27 cellular contexts compared by ENCODE assay signal in the genomic region with DNA sequence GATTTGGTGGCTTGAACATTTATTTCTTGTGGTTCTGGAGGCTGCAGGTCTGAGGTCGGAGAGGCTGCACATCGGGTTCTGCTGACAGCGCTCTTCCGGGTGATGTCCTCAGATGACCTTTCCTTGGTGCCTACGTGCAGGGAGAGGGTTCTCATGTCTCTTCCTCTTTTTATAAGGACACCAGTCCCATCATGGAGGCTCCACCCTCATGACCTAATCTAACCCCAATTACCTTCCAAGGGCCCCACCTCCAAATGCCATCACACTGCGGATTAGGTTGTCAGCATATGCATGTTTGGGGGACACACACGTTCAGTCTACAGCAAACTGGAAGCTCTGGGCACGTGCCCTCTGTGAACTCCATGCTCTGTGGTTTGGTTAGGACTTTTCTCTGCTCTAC.
DNase-seq lines count a peak whose midpoint lies in the region; ATAC-seq and TF ChIP-seq lines count a peak whose summit lies in the region.
"Had no signal": no experiment of that assay in that cellular context is flagged by ENCODE, and none has a peak within 500 bp of the region (broad histone marks: within the 10 kb centered on the region; RNA-seq: fewer than 3 reads in every experiment).

No MANE protein-coding gene starts in this region.

- H3K27ac Mint-ChIP-seq in CD14-positive monocyte: peak overlapping the region in 4 of 7 donors; percentile 32 to 80 (median 38)
- H3K27ac Mint-ChIP-seq in effector memory CD8-positive, alpha-beta T cell: no peak overlapping the region
- H3K27ac Mint-ChIP-seq: activated CD4-positive, alpha-beta T cell treated with anti-CD3 and anti-CD28 coated beads for 36 hours; activated CD8-positive, alpha-beta memory T cell treated with anti-CD3 and anti-CD28 coated beads, Interleukin-2, amount 10 ng/mL, durations not matched to agents 7 days and 5 days; activated naive CD4-positive, alpha-beta T cell treated with anti-CD3 and anti-CD28 coated beads for 36 hours; endodermal cell; stimulated activated naive B cell treated with anti-CD40 and anti-IgM and Interleukin-4, amounts not matched to agents 10 μg/mL and 1 μg/mL and 100 μg/mL, for 72 hours; T-cell had no signal

- DNase-seq in CD14-positive monocyte (ENCODE audit: low spot score): peak; percentile 52
- DNase-seq in HL-60 (ENCODE audit: low read depth in 1 of 2, low spot score in 1 of 2): peak; percentile 75 to 89
- peak; percentile 69 for DNase-seq in NOMO-1 treated with dmso at 0.1 percent for 144 hours (lab: John Stamatoyannopoulos, UW; ENCODE audit: unreplicated experiment)
- no peak for DNase-seq in effector memory CD8-positive, alpha-beta T cell
- DNase-seq in colonic mucosa: no peak
- DNase-seq in D341Med (ENCODE audit: low spot score): no peak
- DNase-seq: activated CD4-positive, alpha-beta T cell treated with anti-CD3 and anti-CD28 coated beads for 36 hours; activated CD8-positive, alpha-beta memory T cell treated with anti-CD3 and anti-CD28 coated beads, Interleukin-2, amount 10 ng/mL, durations not matched to agents 7 days and 5 days; activated naive CD4-positive, alpha-beta T cell treated with anti-CD3 and anti-CD28 coated beads for 36 hours; CD4-positive, alpha-beta memory T cell; cortex of kidney; DMS153; endodermal cell; foreskin melanocyte; hippocampal formation; NCI-H1092; NCI-H187 treated with DMSO at 0.1 percent for 48 hours; NCI-H526 treated with DMSO at 0.1 percent for 48 hours; nephron progenitor cell; pancreas; SHP77 treated with DMSO at 0.1 percent for 48 hours; stimulated activated CD4-positive, alpha-beta T cell treated with anti-CD3 and anti-CD28 coated beads, Interleukin-4, amount 100 ng/mL, for 24 hours; stimulated activated naive B cell treated with anti-CD40 and anti-IgM and Interleukin-4, amounts not matched to agents 10 μg/mL and 1 μg/mL and 100 μg/mL, for 72 hours had no signal

- no peak overlapping the region for H3K4me3 Mint-ChIP-seq in CD14-positive monocyte
- no peak overlapping the region for H3K4me3 Mint-ChIP-seq in effector memory CD8-positive, alpha-beta T cell
- H3K4me3 Mint-ChIP-seq: activated CD4-positive, alpha-beta T cell treated with anti-CD3 and anti-CD28 coated beads for 36 hours; activated CD8-positive, alpha-beta memory T cell treated with anti-CD3 and anti-CD28 coated beads, Interleukin-2, amount 10 ng/mL, durations not matched to agents 7 days and 5 days; activated naive CD4-positive, alpha-beta T cell treated with anti-CD3 and anti-CD28 coated beads for 36 hours; CD4-positive, alpha-beta memory T cell; endodermal cell; nephron progenitor cell; stimulated activated naive B cell treated with anti-CD40 and anti-IgM and Interleukin-4, amounts not matched to agents 10 μg/mL and 1 μg/mL and 100 μg/mL, for 72 hours; T-cell had no signal

- no peaks in the 10 kb centered on the region for H3K9me3 ChIP-seq in colonic mucosa
- H3K9me3 ChIP-seq: esophagus muscularis mucosa, pancreas, thoracic aorta had no signal

- intact Hi-C loops in CD14-positive monocyte (cut with micrococcal nuclease) (no loop called here), colonic mucosa (cut with DNase I) (no loop called here)

- no peak overlapping the region for H3K9ac ChIP-seq in colonic mucosa (ENCODE audit: low read depth in 2 of 2, low read length in 2 of 2)

- no peaks in the 10 kb centered on the region for H3K36me3 Mint-ChIP-seq in CD14-positive monocyte
- no peaks in the 10 kb centered on the region for H3K36me3 Mint-ChIP-seq in effector memory CD8-positive, alpha-beta T cell (ENCODE audit: insufficient read depth)
- H3K36me3 Mint-ChIP-seq: activated CD8-positive, alpha-beta memory T cell treated with anti-CD3 and anti-CD28 coated beads, Interleukin-2, amount 10 ng/mL, durations not matched to agents 7 days and 5 days; CD4-positive, alpha-beta memory T cell; T-cell had no signal

- H3K4me1 ChIP-seq in colonic mucosa: no peaks in the 10 kb centered on the region
- H3K4me1 ChIP-seq: esophagus muscularis mucosa, pancreas had no signal

- H3K36me3 ChIP-seq in colonic mucosa: no peaks in the 10 kb centered on the region
- H3K36me3 ChIP-seq: esophagus muscularis mucosa, pancreas, thoracic aorta had no signal

- no peak overlapping the region for H3K4me3 ChIP-seq in HL-60 (replicated peaks; ENCODE audit: insufficient read depth, low read length)
- no peak overlapping the region for H3K4me3 ChIP-seq in colonic mucosa
- H3K4me3 ChIP-seq: esophagus muscularis mucosa, pancreas, thoracic aorta had no signal

- peaks cover 0 to 7% (median 3%) of the 10 kb centered on the region in 3 donors for H3K27me3 Mint-ChIP-seq in CD14-positive monocyte (ENCODE audit: low read depth in 3 of 3)
- H3K27me3 Mint-ChIP-seq in effector memory CD8-positive, alpha-beta T cell: no peaks in the 10 kb centered on the region
- H3K27me3 Mint-ChIP-seq: activated CD4-positive, alpha-beta T cell treated with anti-CD3 and anti-CD28 coated beads for 36 hours; activated CD8-positive, alpha-beta memory T cell treated with anti-CD3 and anti-CD28 coated beads, Interleukin-2, amount 10 ng/mL, durations not matched to agents 7 days and 5 days; CD4-positive, alpha-beta memory T cell; stimulated activated naive B cell treated with anti-CD40 and anti-IgM and Interleukin-4, amounts not matched to agents 10 μg/mL and 1 μg/mL and 100 μg/mL, for 72 hours; T-cell had no signal

- H3K27me3 ChIP-seq in HL-60 (ENCODE audit: insufficient read depth, poor library complexity, severe bottlenecking): no peaks in the 10 kb centered on the region
- H3K27me3 ChIP-seq in colonic mucosa: no peaks in the 10 kb centered on the region
- H3K27me3 ChIP-seq: esophagus muscularis mucosa, pancreas had no signal

- 0 out of 2 replicates have a peak overlapping the region, but pooled peaks have one; percentile 24 for H3K27ac ChIP-seq in HL-60 (replicated peaks)
- H3K27ac ChIP-seq in colonic mucosa: no peak overlapping the region
- H3K27ac ChIP-seq: esophagus muscularis mucosa, pancreas, thoracic aorta had no signal

- H3K9me3 Mint-ChIP-seq in CD14-positive monocyte: peaks cover 2 to 10% (median 4%) of the 10 kb centered on the region in 7 donors
- H3K9me3 Mint-ChIP-seq in effector memory CD8-positive, alpha-beta T cell: no peaks in the 10 kb centered on the region
- H3K9me3 Mint-ChIP-seq: endodermal cell, T-cell had no signal

- no peak for TF ChIP-seq CTCF in CD14-positive monocyte (IDR thresholded peaks at IDR 0.05)
- TF ChIP-seq CTCF in HL-60 (IDR thresholded peaks at IDR 0.05; ENCODE audit: insufficient read depth, low read length): no peak
- no peak for TF ChIP-seq CTCF in colonic mucosa (IDR thresholded peaks at IDR 0.05)

- peaks cover 4% of the 10 kb centered on the region for H3K4me1 Mint-ChIP-seq in CD14-positive monocyte
- H3K4me1 Mint-ChIP-seq in effector memory CD8-positive, alpha-beta T cell (ENCODE audit: low read depth in 2 of 2): no peaks in the 10 kb centered on the region
- H3K4me1 Mint-ChIP-seq: activated CD4-positive, alpha-beta T cell treated with anti-CD3 and anti-CD28 coated beads for 36 hours; activated CD8-positive, alpha-beta memory T cell treated with anti-CD3 and anti-CD28 coated beads, Interleukin-2, amount 10 ng/mL, durations not matched to agents 7 days and 5 days; endodermal cell; T-cell had no signal

- ATAC-seq in effector memory CD8-positive, alpha-beta T cell (replicated peaks): peak; percentile 22
- no peak for ATAC-seq in GM18868 (IDR thresholded peaks at IDR 0.05; ENCODE audit: unreplicated experiment)
- ATAC-seq: activated CD4-positive, alpha-beta T cell treated with anti-CD3 and anti-CD28 coated beads for 36 hours; activated CD8-positive, alpha-beta memory T cell treated with anti-CD3 and anti-CD28 coated beads, Interleukin-2, amount 10 ng/mL, durations not matched to agents 7 days and 5 days; T-cell had no signal

Comparison
In these comparisons a context has a peak if more than half of its experiments do, and no peak if none do; other contexts are left out.
1. DNase-seq: peak in CD14-positive monocyte (single experiment), HL-60 (2 of 2) and NOMO-1 treated with dmso at 0.1 percent for 144 hours (single experiment); none in effector memory CD8-positive, alpha-beta T cell (0 of 3), colonic mucosa (single experiment) and D341Med (single experiment).
2. H3K27ac Mint-ChIP-seq: peak in CD14-positive monocyte (4 of 7); none in effector memory CD8-positive, alpha-beta T cell (0 of 2).